Comparison of ENCODE assay signal across 9 cellular contexts in genomic region chr1:246214708-246215504, GRCh38.
DNase-seq lines count a peak whose midpoint lies in the region; ATAC-seq, FAIRE-seq and TF ChIP-seq lines count a peak whose summit lies in the region.
"Had no signal": no experiment of that assay in that cellular context is flagged by ENCODE, and none has a peak within 500 bp of the region (broad histone marks: within the 10 kb centered on the region; RNA-seq: fewer than 3 reads in every experiment).

No MANE protein-coding gene starts in this region.

- 40% methylated on average over 9 of the region's 9 CpGs for WGBS in GM12878 (ENCODE audit: insufficient coverage, insufficient replicate concordance, low lambda C conversion rate, missing lambda C conversion rate)

- peak overlapping the region; percentile 46 for H3K4me3 ChIP-seq in NB4 (ENCODE audit: low read depth, low read length)
- no peak overlapping the region for H3K4me3 ChIP-seq in GM12878
- H3K4me3 ChIP-seq in naive thymus-derived CD4-positive, alpha-beta T cell (ENCODE audit: low read length), result no peak overlapping the region

- no peak for TF ChIP-seq CTCF in NB4 (IDR thresholded peaks at IDR 0.05; ENCODE audit: low read depth, low read length)
- TF ChIP-seq CTCF in GM12878 (IDR thresholded peaks at IDR 0.05 in 2 of 3, conservative IDR thresholded peaks at IDR 0.05 in 1 of 3; ENCODE audit: control insufficient read depth in 2 of 3, extremely low read depth in 1 of 3, insufficient read depth in 1 of 3, low read depth in 3 of 3, low read length in 3 of 3), result no peak

- H3K9ac ChIP-seq in GM12878 (ENCODE audit: control insufficient read depth, insufficient read depth, low read length), result no peak overlapping the region

- intact Hi-C loops in GM12878 (cut with micrococcal nuclease; ENCODE audit: unreplicated experiment), result no loop called here
- intact Hi-C loops in naive thymus-derived CD4-positive, alpha-beta T cell (cut with micrococcal nuclease), result no loop called here

- H3K27ac Mint-ChIP-seq in naive thymus-derived CD4-positive, alpha-beta T cell, result no peak overlapping the region

- ATAC-seq in HG02852 (IDR thresholded peaks at IDR 0.05; ENCODE audit: unreplicated experiment) (peak; percentile 98), GM12878 (peak; percentile 100)
- peak; percentile 93 for ATAC-seq in naive thymus-derived CD4-positive, alpha-beta T cell

- no peaks in the 10 kb centered on the region for H3K9me3 ChIP-seq in GM12878 (replicated peaks; ENCODE audit: control insufficient read depth, insufficient read depth, low read length)
- no peaks in the 10 kb centered on the region for H3K9me3 ChIP-seq in naive thymus-derived CD4-positive, alpha-beta T cell (ENCODE audit: control insufficient read depth in 2 of 3, low read length in 3 of 3)

- FAIRE-seq in GM12878 (lab: Jason Lieb, UNC), result peak; percentile 66

- H3K36me3 Mint-ChIP-seq in naive thymus-derived CD4-positive, alpha-beta T cell, result peaks cover 0 to 36% (median 29%) of the 10 kb centered on the region in 5 donors

- SMC1A ChIA-PET in GM12878 (lab: Charles Lee; ENCODE audit: uncharacterized antibody, unreplicated experiment), result interaction anchor here (0.7 to 1.5 kb wide), 13 partner anchors 10 to 1197 kb away, joined by 3 to 6 read pairs (median 3); no protein-coding TSS in a partner anchor

- H3K27me3 Mint-ChIP-seq in naive thymus-derived CD4-positive, alpha-beta T cell, result no peaks in the 10 kb centered on the region

- POLR2A ChIA-PET in GM12878 (lab: Charles Lee), result interaction anchor here (0.6 to 1.5 kb wide), 4 partner anchors 115 to 1403 kb away, joined by 3 read pairs; no protein-coding TSS in a partner anchor
- POLR2A ChIA-PET in naive thymus-derived CD4-positive, alpha-beta T cell (lab: Charles Lee), result no interaction called here

- H3K4me3 Mint-ChIP-seq in naive thymus-derived CD4-positive, alpha-beta T cell, result no peak overlapping the region

- peaks cover 0 to 2% (median 0%) of the 10 kb centered on the region in 7 donors for H3K4me1 Mint-ChIP-seq in naive thymus-derived CD4-positive, alpha-beta T cell

- H3K27ac ChIP-seq in GM12878 (ENCODE audit: control insufficient read depth, insufficient read depth), result 0 out of 2 replicates have a peak overlapping the region, but pooled peaks have one; percentile 4
- H3K27ac ChIP-seq in naive thymus-derived CD4-positive, alpha-beta T cell (ENCODE audit: low read depth, low read length), result no peak overlapping the region
- H3K27ac ChIP-seq: 22Rv1 had no signal

- in situ Hi-C loops in GM12878 (cut with MboI), result no loop called here

- BruUV-seq in GM12878 (replicated peaks; lab: Mats Ljungman, UMichigan), result no TSS peak

- DNase-seq in NCI-H510A treated with DMSO at 0.1 percent for 48 hours (lab: John Stamatoyannopoulos, UW) (peak; percentile 72), NCI-H510A (lab: John Stamatoyannopoulos, UW) (no peak), NB4 (ENCODE audit: low read depth) (peak; percentile 97), GM12878 (ENCODE audit: low read depth, low spot score) (peak; percentile 71), NCI-H187 treated with DMSO at 0.1 percent for 48 hours (lab: John Stamatoyannopoulos, UW) (no peak)
- no peak for DNase-seq in naive thymus-derived CD4-positive, alpha-beta T cell
- DNase-seq in activated CD4-positive, alpha-beta T cell treated with anti-CD3 and anti-CD28 coated beads for 48 hours, result no peak

- no peaks in the 10 kb centered on the region for H3K79me2 ChIP-seq in GM12878 (ENCODE audit: control insufficient read depth, insufficient read depth, low read length)

- H3K9me3 Mint-ChIP-seq in naive thymus-derived CD4-positive, alpha-beta T cell, result peaks cover 0 to 9% (median 0%) of the 10 kb centered on the region in 11 donors

- TF ChIP-seq RAD21 in GM12878 (IDR thresholded peaks at IDR 0.05; ENCODE audit: insufficient read depth, low read depth, low read length), result no peak

- H2AFZ ChIP-seq in GM12878 (ENCODE audit: control insufficient read depth, low read depth, low read length), result no peak overlapping the region

- H3K36me3 ChIP-seq in GM12878 (ENCODE audit: control insufficient read depth in 2 of 2, insufficient read depth in 2 of 2, low read length in 1 of 2), result peaks cover 0 to 1% of the 10 kb centered on the region in 2 experiments; a peak in 1 of 4 replicates
- H3K36me3 ChIP-seq in naive thymus-derived CD4-positive, alpha-beta T cell (ENCODE audit: control insufficient read depth in 2 of 3, insufficient read depth in 3 of 3, low read length in 3 of 3), result no peaks in the 10 kb centered on the region

- H3K27me3 ChIP-seq in GM12878 (replicated peaks in 1 of 2; ENCODE audit: control insufficient read depth in 2 of 2, insufficient read depth in 2 of 2, low read length in 1 of 2), result no peaks in the 10 kb centered on the region
- no peaks in the 10 kb centered on the region for H3K27me3 ChIP-seq in naive thymus-derived CD4-positive, alpha-beta T cell (ENCODE audit: control insufficient read depth in 2 of 2, insufficient read depth in 2 of 2, low read length in 2 of 2)

- no peaks in the 10 kb centered on the region for H4K20me1 ChIP-seq in GM12878 (ENCODE audit: control insufficient read depth, insufficient read depth)

- CTCF ChIA-PET in GM12878 (lab: Yijun Ruan, JAX), result interaction anchor here (0.6 to 1.4 kb wide), 7 partner anchors 13 to 486 kb away, joined by 3 to 4 read pairs (median 3); no protein-coding TSS in a partner anchor
- CTCF ChIA-PET in naive thymus-derived CD4-positive, alpha-beta T cell (lab: Charles Lee), result no interaction called here

- H3K4me2 ChIP-seq in GM12878 (ENCODE audit: control insufficient read depth, insufficient read depth), result 0 out of 2 replicates have a peak overlapping the region, but pooled peaks have one; percentile 28

- no peak for TF ChIP-seq POLR2A in NB4 (IDR thresholded peaks at IDR 0.05; ENCODE audit: extremely low read depth, insufficient read length)
- TF ChIP-seq POLR2A in GM12878 (IDR thresholded peaks at IDR 0.05; ENCODE audit: low read depth, low read length), result no peak

- TF ChIP-seq EP300 in GM12878 (IDR thresholded peaks at IDR 0.05; ENCODE audit: borderline replicate concordance in 1 of 2, control insufficient read depth in 1 of 2, low read depth in 2 of 2, low read length in 2 of 2), result peak; percentile 52 to 64; a peak in 2 of 4 replicates

- RAD21 ChIA-PET in GM12878 (lab: Charles Lee; ENCODE audit: unreplicated experiment), result interaction anchor here (1.1 to 1.2 kb wide), 2 partner anchors 35 to 292 kb away, joined by 3 to 4 read pairs; partner anchors contain the start of gene SMYD3

- peaks cover 12% of the 10 kb centered on the region for H3K4me1 ChIP-seq in GM12878 (ENCODE audit: control insufficient read depth, insufficient read depth, low read length)
- H3K4me1 ChIP-seq in naive thymus-derived CD4-positive, alpha-beta T cell (ENCODE audit: control insufficient read depth in 2 of 2, insufficient read depth in 2 of 2, low read length in 2 of 2), result no peaks in the 10 kb centered on the region

TF ChIP-seq in GM12878, 131 proteins besides CTCF, POLR2A, EP300 and RAD21 (continues in another document):
- TF ChIP-seq ZBTB4 (CRISPR knock-in tag; IDR thresholded peaks at IDR 0.05) (no peak), JUND (IDR thresholded peaks at IDR 0.05; ENCODE audit: low read depth, low read length) (no peak), USF1 (IDR thresholded peaks at IDR 0.05; ENCODE audit: borderline replicate concordance, extremely low read length, insufficient read depth, low read depth, low read length) (no peak), MEF2B (IDR thresholded peaks at IDR 0.05; ENCODE audit: partially characterized antibody, poor library complexity, severe bottlenecking) (peak; percentile 82), CBX3 (IDR thresholded peaks at IDR 0.05; ENCODE audit: borderline replicate concordance, low read depth) (no peak), ATF2 (IDR thresholded peaks at IDR 0.05; ENCODE audit: low read length) (peak; percentile 68), ZBED1 (IDR thresholded peaks at IDR 0.05; ENCODE audit: borderline replicate concordance) (no peak), SUZ12 (IDR thresholded peaks at IDR 0.05; ENCODE audit: unreplicated experiment) (no peak)

Comparison
In these comparisons a context has a peak if more than half of its experiments do, and no peak if none do; other contexts are left out.
1. DNase-seq: peak in NCI-H510A treated with DMSO at 0.1 percent for 48 hours (single experiment), NB4 (single experiment) and GM12878 (single experiment); none in NCI-H510A (single experiment), naive thymus-derived CD4-positive, alpha-beta T cell (0 of 9), activated CD4-positive, alpha-beta T cell treated with anti-CD3 and anti-CD28 coated beads for 48 hours (single experiment) and NCI-H187 treated with DMSO at 0.1 percent for 48 hours (single experiment).
2. Peak in every context shown above with its lines, with median percentiles within 50 percentile points of each other: ATAC-seq.